ENCODE assay signal across 8 cellular contexts in the genomic region with DNA sequence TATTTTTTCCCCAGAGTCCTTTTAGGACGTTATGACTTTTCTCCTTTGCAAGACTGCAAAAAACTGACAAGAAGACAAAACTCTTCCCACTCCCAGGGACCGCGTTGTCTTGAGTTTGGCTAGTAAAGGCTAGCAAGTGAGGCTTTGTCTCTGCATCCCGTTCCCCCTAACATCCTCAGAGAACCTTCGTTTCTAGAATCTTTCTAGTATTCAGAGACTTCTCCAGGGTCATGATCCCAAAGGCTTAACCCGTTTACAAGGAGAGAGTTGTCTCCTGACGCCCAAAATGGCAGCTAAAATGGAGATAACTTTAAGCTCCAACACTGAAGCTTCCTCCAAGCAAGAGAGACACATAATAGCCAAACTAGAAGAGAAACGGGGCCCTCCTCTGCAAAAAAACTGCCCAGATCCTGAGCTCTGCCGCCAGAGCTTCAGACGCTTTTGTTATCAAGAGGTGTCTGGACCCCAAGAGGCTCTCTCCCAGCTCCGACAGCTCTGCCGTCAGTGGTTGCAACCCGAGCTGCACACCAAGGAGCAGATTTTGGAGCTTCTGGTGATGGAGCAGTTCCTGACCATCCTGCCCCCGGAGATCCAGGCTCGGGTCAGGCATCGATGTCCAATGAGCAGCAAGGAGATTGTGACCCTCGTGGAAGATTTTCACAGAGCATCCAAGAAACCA.
A peak's percentile ranks its signal among the peaks of the same experiment; 100 is the strongest.
DNase-seq lines count a peak whose midpoint lies in the region; ATAC-seq, FAIRE-seq and TF ChIP-seq lines count a peak whose summit lies in the region.

No MANE protein-coding gene starts in this region.

- H3K27me3 ChIP-seq in Loucy (ENCODE audit: insufficient read depth, low read length, poor library complexity, severe bottlenecking) (no peaks in the 10 kb centered on the region), brain microvascular endothelial cell (replicated peaks) (no peaks in the 10 kb centered on the region)

- H3K4me1 ChIP-seq in Loucy (ENCODE audit: insufficient read depth, low read length, poor library complexity, severe bottlenecking): peaks cover 4% of the 10 kb centered on the region

- DNase-seq in NCI-H2107 treated with DMSO at 0.1 percent for 48 hours (lab: John Stamatoyannopoulos, UW; ENCODE audit: unreplicated experiment): peak; percentile 5
- DNase-seq in NCI-H2107 (lab: John Stamatoyannopoulos, UW): no peak
- DNase-seq in brain microvascular endothelial cell: no peak
- peak; percentile 17 for DNase-seq in medulla oblongata (ENCODE audit: extremely low spot score)
- DNase-seq in urothelium cell line (ENCODE audit: low spot score): peak; percentile 46

- peak overlapping the region; percentile 98 for H3K4me3 ChIP-seq in Loucy (ENCODE audit: low read length, poor library complexity, severe bottlenecking)
- H3K4me3 ChIP-seq in brain microvascular endothelial cell (ENCODE audit: low read depth, low read length): peak overlapping the region; percentile 93

- peak overlapping the region; percentile 84 for H3K4me2 ChIP-seq in Loucy (ENCODE audit: low read depth, low read length, poor library complexity, severe bottlenecking)

- no peaks in the 10 kb centered on the region for H4K20me1 ChIP-seq in Loucy (ENCODE audit: insufficient read depth, low read length, poor library complexity, severe bottlenecking)

- H3K9ac ChIP-seq in Loucy (ENCODE audit: low read depth, low read length, poor library complexity, severe bottlenecking): peak overlapping the region; percentile 86

- no peaks in the 10 kb centered on the region for H3K9me2 ChIP-seq in Loucy (replicated peaks; ENCODE audit: low read depth, low read length)

- peak overlapping the region; percentile 75 for H3K27ac ChIP-seq in brain microvascular endothelial cell

- 0 out of 2 replicates have a peak, but pooled peaks cover 2% of the 10 kb centered on the region for H3K9me3 ChIP-seq in Loucy (ENCODE audit: insufficient read depth, low read depth, low read length)

- H2AFZ ChIP-seq in Loucy (ENCODE audit: low read length): peak overlapping the region; percentile 67

- TF ChIP-seq CTCF in Loucy (conservative IDR thresholded peaks at IDR 0.05; ENCODE audit: low read length) (no peak), brain microvascular endothelial cell (IDR thresholded peaks at IDR 0.05; ENCODE audit: low read depth, low read length, missing control alignments) (no peak)

- H3K79me2 ChIP-seq in Loucy (ENCODE audit: insufficient read depth, low read length): peaks cover 28% of the 10 kb centered on the region

- no peaks in the 10 kb centered on the region for H3F3A ChIP-seq in Loucy (ENCODE audit: low read depth)

- ATAC-seq in HG02571 (IDR thresholded peaks at IDR 0.05; ENCODE audit: unreplicated experiment) (no peak), GM19463 (IDR thresholded peaks at IDR 0.05; ENCODE audit: unreplicated experiment) (no peak)

- in situ Hi-C loops in brain microvascular endothelial cell (cut with HindIII; ENCODE audit: low pct_ligation_motif_present, low sequenced_read_pairs): no loop called here

- H3K36me3 ChIP-seq in Loucy (ENCODE audit: insufficient read depth, low read length) (no peaks in the 10 kb centered on the region), brain microvascular endothelial cell (replicated peaks) (peaks cover 24% of the 10 kb centered on the region)

- no peak for FAIRE-seq in urothelium cell line (lab: Jason Lieb, UNC)

Comparison
In these comparisons a context has a peak if more than half of its experiments do, and no peak if none do; other contexts are left out.
1. DNase-seq: peak in NCI-H2107 treated with DMSO at 0.1 percent for 48 hours (single experiment), medulla oblongata (single experiment) and urothelium cell line (single experiment); none in NCI-H2107 (single experiment) and brain microvascular endothelial cell (single experiment).